ENCODE assay signal across 8 cellular contexts in the genomic region with DNA sequence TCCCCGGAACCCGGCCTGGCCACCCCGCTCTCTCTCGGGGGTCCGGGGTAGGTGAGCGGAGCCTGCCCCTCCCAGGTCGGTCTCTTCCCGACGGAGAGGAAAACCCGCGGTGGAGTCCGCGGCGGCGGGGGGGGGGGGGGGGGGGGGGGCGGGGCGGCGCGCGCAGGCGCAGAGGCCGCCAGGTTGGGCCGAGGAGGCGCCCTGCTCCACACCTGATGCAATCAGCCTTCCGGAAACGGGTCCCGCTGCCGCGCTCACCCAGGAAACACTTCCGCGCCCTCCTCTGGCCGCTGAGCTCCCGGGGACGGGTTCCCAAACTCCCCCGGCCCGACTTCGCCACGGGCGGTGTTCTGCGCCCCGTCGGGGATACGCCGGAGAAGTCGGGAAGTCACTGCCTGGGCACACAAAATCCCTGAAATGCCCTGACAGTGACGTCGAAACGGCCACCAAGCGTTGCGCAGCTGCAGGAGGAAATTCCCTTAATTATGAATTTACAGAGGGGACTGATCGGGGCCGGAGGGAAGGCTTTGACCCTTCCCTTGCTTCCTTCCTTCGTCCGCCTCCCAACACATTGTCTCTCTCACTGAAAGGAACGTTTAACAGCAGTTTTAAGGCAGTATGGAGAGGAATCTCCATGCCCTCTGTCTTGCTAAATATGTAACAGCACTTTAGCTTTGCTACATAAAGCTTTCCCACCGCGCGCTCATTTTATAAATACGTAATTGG. TPM values are rescaled to one million over a fixed set of nuclear protein-coding genes. Genes with fewer than 3 reads are reported as not detected.
DNase-seq lines count a peak whose midpoint lies in the region; ATAC-seq and TF ChIP-seq lines count a peak whose summit lies in the region.

No MANE protein-coding gene starts in this region.

- H3K36me3 ChIP-seq in muscle layer of colon (ENCODE audit: insufficient read depth, low read length): no peaks in the 10 kb centered on the region
- no peaks in the 10 kb centered on the region for H3K36me3 ChIP-seq in stomach

- intact Hi-C loops in activated CD4-positive, alpha-beta memory T cell treated with anti-CD3 and anti-CD28 coated beads for 36 hours (cut with micrococcal nuclease): loop anchor here (10.0 kb wide), 1 partner anchor 452 kb away; no protein-coding TSS in a partner anchor
- intact Hi-C loops in stomach (cut with DNase I; ENCODE audit: low total_unique reads): no loop called here

- peak overlapping the region; percentile 45 for H3K9ac ChIP-seq in muscle layer of colon (ENCODE audit: low read length)

- H3K9me3 Mint-ChIP-seq in activated CD4-positive, alpha-beta memory T cell treated with anti-CD3 and anti-CD28 coated beads for 36 hours: no peaks in the 10 kb centered on the region

- H3K27ac Mint-ChIP-seq in activated CD4-positive, alpha-beta memory T cell treated with anti-CD3 and anti-CD28 coated beads for 36 hours: peak overlapping the region; percentile 77

- POLR2A ChIA-PET in activated CD4-positive, alpha-beta memory T cell treated with anti-CD3 and anti-CD28 coated beads for 36 hours (lab: Charles Lee): no interaction called here

- TF ChIP-seq POLR2A in stomach (IDR thresholded peaks at IDR 0.05): no peak

- CTCF ChIA-PET in activated CD4-positive, alpha-beta memory T cell treated with anti-CD3 and anti-CD28 coated beads for 36 hours (lab: Charles Lee): interaction anchor here (1.2 to 2.4 kb wide), 3 partner anchors 240 to 291 kb away, joined by 5 to 11 read pairs (median 7); no protein-coding TSS in a partner anchor

- H3K27me3 ChIP-seq in muscle layer of colon (ENCODE audit: control insufficient read depth in 1 of 2, insufficient read depth in 2 of 2, low read length in 2 of 2) (no peaks in the 10 kb centered on the region), stomach (peaks cover 0 to 18% (median 0%) of the 10 kb centered on the region in 3 donors)

- peak overlapping the region; percentile 75 for H3K4me3 Mint-ChIP-seq in activated CD4-positive, alpha-beta memory T cell treated with anti-CD3 and anti-CD28 coated beads for 36 hours

- TF ChIP-seq CTCF in stomach (IDR thresholded peaks at IDR 0.05): peak in 2 of 7 experiments; percentile 32 to 45

- peaks cover 58% of the 10 kb centered on the region for H3K27me3 Mint-ChIP-seq in activated CD4-positive, alpha-beta memory T cell treated with anti-CD3 and anti-CD28 coated beads for 36 hours

- peaks cover 28% of the 10 kb centered on the region for H3K4me1 Mint-ChIP-seq in activated CD4-positive, alpha-beta memory T cell treated with anti-CD3 and anti-CD28 coated beads for 36 hours (ENCODE audit: low read depth)

- WGBS in stomach, 5 donors: 1 to 4% (median 2%) methylated on average over 31 to 59 of the region's 59 CpGs

- H3K4me3 ChIP-seq in muscle layer of colon (ENCODE audit: low read depth in 1 of 2, low read length in 2 of 2): peak overlapping the region; percentile 43 to 68
- H3K4me3 ChIP-seq in stomach: peak overlapping the region; percentile 50 to 58 (median 54)

- no peaks in the 10 kb centered on the region for H3K36me3 Mint-ChIP-seq in activated CD4-positive, alpha-beta memory T cell treated with anti-CD3 and anti-CD28 coated beads for 36 hours

- H3K4me1 ChIP-seq in muscle layer of colon (ENCODE audit: insufficient read depth, low read length) (peaks cover 20% of the 10 kb centered on the region), stomach (peaks cover 20 to 51% (median 34%) of the 10 kb centered on the region in 4 donors)

- ATAC-seq in GM18867 (IDR thresholded peaks at IDR 0.05; ENCODE audit: unreplicated experiment): peak; percentile 51
- ATAC-seq in HG03095 (IDR thresholded peaks at IDR 0.05; ENCODE audit: unreplicated experiment): peak; percentile 55

- H3K27ac ChIP-seq in epithelial cell of prostate (peak overlapping the region; percentile 90), muscle layer of colon (ENCODE audit: low read depth, low read length) (peak overlapping the region; percentile 5), stomach (peak overlapping the region; percentile 84 to 97 (median 90))

- H3K9me3 ChIP-seq in muscle layer of colon (ENCODE audit: low read length): no peaks in the 10 kb centered on the region
- H3K9me3 ChIP-seq in stomach: no peaks in the 10 kb centered on the region

- DNase-seq in AG08395 (ENCODE audit: low spot score) (peak; percentile 88), NCI-H2171 treated with DMSO at 0.1 percent for 48 hours (lab: John Stamatoyannopoulos, UW) (peak; percentile 84), epithelial cell of prostate (ENCODE audit: low read depth, low spot score) (no peak), stomach (peak; percentile 87)
- DNase-seq in activated CD4-positive, alpha-beta memory T cell treated with anti-CD3 and anti-CD28 coated beads for 36 hours: peak; percentile 76

- no peak for TF ChIP-seq EP300 in stomach (IDR thresholded peaks at IDR 0.05)

RNA-seq across cellular contexts. Expression of gene APBB2, which starts 2.1 kb away (rescaled TPM):
- total RNA-seq in activated CD4-positive, alpha-beta memory T cell treated with anti-CD3 and anti-CD28 coated beads for 36 hours: 1 to 10 TPM; 1.5 to 1.7 TPM
- 10 to 100 TPM in 4 of 5 donors, 1 to 10 TPM in 1; 9.0 to 55.4 (median 41.1) TPM for total RNA-seq in stomach
- 1 to 10 TPM; 4.7 to 9.2 (median 7.9) TPM for polyA plus RNA-seq in stomach

RNA-seq across cellular contexts. Expression of gene UCHL1, which starts 40.3 kb away (rescaled TPM):
- total RNA-seq in activated CD4-positive, alpha-beta memory T cell treated with anti-CD3 and anti-CD28 coated beads for 36 hours: 1 to 10 TPM in 1 of 2 experiments, under 1 TPM in 1; 0.99 to 1.1 TPM
- total RNA-seq in stomach: 10 to 100 TPM in 4 of 5 donors, 1 to 10 TPM in 1; 6.4 to 43.4 (median 17.5) TPM
- 10 to 100 TPM in 2 of 3 donors, 1 to 10 TPM in 1; 4.6 to 23.2 (median 19.9) TPM for polyA plus RNA-seq in stomach

Comparison
In these comparisons a context has a peak if more than half of its experiments do, and no peak if none do; other contexts are left out.
1. H3K27ac ChIP-seq: peak in every context shown above with its lines; median percentile 90 in epithelial cell of prostate; 90 in stomach; 5 in muscle layer of colon.